In genomic region chr11:125100136-125100535, GRCh38 we compare ENCODE assay signal across 7 cellular contexts.
"Had no signal": no experiment of that assay in that cellular context is flagged by ENCODE, and none has a peak within 500 bp of the region (broad histone marks: within the 10 kb centered on the region; RNA-seq: fewer than 3 reads in every experiment).

No MANE protein-coding gene starts in this region.

- ATAC-seq: GM23338 had no signal

- H3K4me2 ChIP-seq: GM23338 had no signal

- H3K4me3 ChIP-seq: GM23338 had no signal

- DNase-seq: H9, HCEC 1CT, KG1 had no signal

- FAIRE-seq: H1, H54, HTR-8/SVneo had no signal

- H2AFZ ChIP-seq: GM23338 had no signal
